11 cellular contexts compared by ENCODE assay signal in the genomic region with DNA sequence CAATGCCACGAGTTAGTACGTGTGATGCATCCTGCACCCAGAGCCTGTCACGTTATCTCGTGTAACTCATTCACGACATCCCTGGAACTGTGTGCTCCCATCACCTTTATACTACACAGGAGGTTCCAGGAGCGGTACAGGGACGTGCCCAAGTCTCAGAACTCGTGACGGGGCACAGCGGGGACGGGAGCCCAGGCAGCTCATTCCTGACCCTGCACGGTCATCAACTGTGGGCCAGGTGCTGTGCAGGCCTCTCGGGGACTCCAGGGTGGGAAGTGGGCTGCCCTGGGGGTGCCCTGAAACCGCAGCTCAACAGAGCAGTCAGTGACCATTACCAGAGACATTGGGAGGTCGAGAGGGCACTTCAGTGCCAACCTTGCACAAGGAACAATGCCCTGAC. TPM values are rescaled to one million over a fixed set of nuclear protein-coding genes. Genes with fewer than 3 reads are reported as not detected.
"Had no signal": no experiment of that assay in that cellular context is flagged by ENCODE, and none has a peak within 500 bp of the region (broad histone marks: within the 10 kb centered on the region; RNA-seq: fewer than 3 reads in every experiment).

No MANE protein-coding gene starts in this region.

- ATAC-seq: HCT116, K562 had no signal

- H3K36me3 ChIP-seq: HAP-1 had no signal

- H3K4me3 ChIP-seq: GM23248, HAP-1, K562 had no signal

- DNase-seq: GM23248, GOT3, H7, HFFc6, IMR-90 had no signal

- H3K9me3 ChIP-seq: HAP-1 had no signal

- H3K4me1 ChIP-seq: HAP-1 had no signal

- H2AFZ ChIP-seq: GM23248 had no signal

- H3K27ac ChIP-seq: GM23248, HL-60 had no signal

RNA-seq across cellular contexts. Expression of a gene that starts 11.1 kb away (rescaled TPM):
- total RNA-seq: GM23248, H4, HFFc6, HT1080, IMR-90, K562 had no signal

RNA-seq across cellular contexts. Expression of a gene that starts 40.8 kb away (rescaled TPM):
- total RNA-seq: GM23248, H4, H7, HFFc6, HT1080, IMR-90, K562 had no signal

RNA-seq across cellular contexts. Expression of a gene that starts 46.8 kb away (rescaled TPM):
- total RNA-seq: GM23248, H4, HFFc6, HT1080, IMR-90, K562 had no signal

RNA-seq across cellular contexts. Expression of a gene that starts 52.4 kb away (rescaled TPM):
- total RNA-seq: GM23248, H4, H7, HFFc6, HT1080, IMR-90, K562 had no signal
